35 cellular contexts compared by ENCODE assay signal in genomic region chr3:55090746-55091145, GRCh38.
"Had no signal": no experiment of that assay in that cellular context is flagged by ENCODE, and none has a peak within 500 bp of the region (broad histone marks: within the 10 kb centered on the region; RNA-seq: fewer than 3 reads in every experiment).

No MANE protein-coding gene starts in this region.

- H3K27me3 ChIP-seq: body of pancreas, brain microvascular endothelial cell had no signal

- H3K36me3 ChIP-seq: adrenal gland, brain microvascular endothelial cell, breast epithelium had no signal

- DNase-seq: activated B cell treated with CpG ODN at 0.5 μM for 24 hours; activated CD4-positive, alpha-beta memory T cell treated with anti-CD3 and anti-CD28 coated beads for 36 hours; activated CD4-positive, alpha-beta T cell treated with anti-CD3 and anti-CD28 coated beads for 4 hours; activated CD4-positive, alpha-beta T cell treated with anti-CD3 and anti-CD28 coated beads, Interleukin-2, amount 10 ng/mL, durations not matched to agents 24 days and 14 days; activated CD4-positive, alpha-beta T cell treated with anti-CD3 and anti-CD28 coated beads, Interleukin-2, amount 50 U/mL, for 1 hour; activated CD4-positive, alpha-beta T cell treated with anti-CD3 and anti-CD28 coated beads, Interleukin-2, amount 50 U/mL, for 4 hours; activated CD4-positive, CD25-positive, alpha-beta regulatory T cell treated with anti-CD3 and anti-CD28 coated beads, Interleukin-2, amount 50 U/mL, for 72 hours; activated CD8-positive, alpha-beta memory T cell treated with anti-CD3 and anti-CD28 coated beads, Interleukin-2, amount 50 U/mL, for 4 hours; activated CD8-positive, alpha-beta T cell treated with anti-CD3 and anti-CD28 coated beads for 36 hours; activated effector memory CD4-positive, alpha-beta T cell treated with anti-CD3 and anti-CD28 coated beads, Interleukin-2, amount 50 U/mL, for 16 hours; activated gamma-delta T cell treated with Interleukin-2 at 50 U/mL for 16 hours; activated naive CD4-positive, alpha-beta T cell; activated naive CD4-positive, alpha-beta T cell treated with anti-CD3 and anti-CD28 coated beads for 36 hours; activated naive CD4-positive, alpha-beta T cell treated with anti-CD3 and anti-CD28 coated beads, Interleukin-2, amount 50 U/mL, for 16 hours; activated naive CD8-positive, alpha-beta T cell treated with anti-CD3 and anti-CD28 coated beads for 36 hours; activated T-cell treated with anti-CD3 and anti-CD28 coated beads for 4 hours; activated T-cell treated with anti-CD3 and anti-CD28 coated beads, Interleukin-2, amount 50 U/mL, for 1 hour; activated T-cell treated with anti-CD3 and anti-CD28 coated beads, Interleukin-2, amount 50 U/mL, for 4 hours; activated T-cell treated with anti-CD3 and anti-CD28 coated beads, Interleukin-2, amount 50 U/mL, for 72 hours; adrenal gland; amniotic stem cell; aorta; body of pancreas; brain microvascular endothelial cell; central memory CD4-positive, alpha-beta T cell; cerebellar nuclear complex; T-helper 2 cell; T-helper 9 cell had no signal

- H3K27ac ChIP-seq: adrenal gland, body of pancreas, brain microvascular endothelial cell, breast epithelium, VCaP had no signal

- H3K4me1 ChIP-seq: adrenal gland, body of pancreas, breast epithelium had no signal

- FAIRE-seq: astrocyte, colon, TTC549 had no signal

- ATAC-seq: activated CD8-positive, alpha-beta T cell treated with anti-CD3 and anti-CD28 coated beads for 36 hours; activated naive CD4-positive, alpha-beta T cell treated with anti-CD3 and anti-CD28 coated beads, Interleukin-2, amount 50 U/mL, for 72 hours; activated T-cell treated with anti-CD3 and anti-CD28 coated beads, Interleukin-2, amount 50 U/mL, for 4 hours; activated T-cell treated with anti-CD3 and anti-CD28 coated beads, Interleukin-2, amount 50 U/mL, for 72 hours; activated T-helper 17 cell treated with anti-CD3 and anti-CD28 coated beads, Interleukin-2, amount 50 U/mL, for 72 hours; body of pancreas had no signal

- H3K9me3 ChIP-seq: adrenal gland, body of pancreas, breast epithelium had no signal

- H3K4me3 ChIP-seq: adrenal gland, body of pancreas, breast epithelium had no signal
